1 cellular context compared by ENCODE assay signal in the genomic region with DNA sequence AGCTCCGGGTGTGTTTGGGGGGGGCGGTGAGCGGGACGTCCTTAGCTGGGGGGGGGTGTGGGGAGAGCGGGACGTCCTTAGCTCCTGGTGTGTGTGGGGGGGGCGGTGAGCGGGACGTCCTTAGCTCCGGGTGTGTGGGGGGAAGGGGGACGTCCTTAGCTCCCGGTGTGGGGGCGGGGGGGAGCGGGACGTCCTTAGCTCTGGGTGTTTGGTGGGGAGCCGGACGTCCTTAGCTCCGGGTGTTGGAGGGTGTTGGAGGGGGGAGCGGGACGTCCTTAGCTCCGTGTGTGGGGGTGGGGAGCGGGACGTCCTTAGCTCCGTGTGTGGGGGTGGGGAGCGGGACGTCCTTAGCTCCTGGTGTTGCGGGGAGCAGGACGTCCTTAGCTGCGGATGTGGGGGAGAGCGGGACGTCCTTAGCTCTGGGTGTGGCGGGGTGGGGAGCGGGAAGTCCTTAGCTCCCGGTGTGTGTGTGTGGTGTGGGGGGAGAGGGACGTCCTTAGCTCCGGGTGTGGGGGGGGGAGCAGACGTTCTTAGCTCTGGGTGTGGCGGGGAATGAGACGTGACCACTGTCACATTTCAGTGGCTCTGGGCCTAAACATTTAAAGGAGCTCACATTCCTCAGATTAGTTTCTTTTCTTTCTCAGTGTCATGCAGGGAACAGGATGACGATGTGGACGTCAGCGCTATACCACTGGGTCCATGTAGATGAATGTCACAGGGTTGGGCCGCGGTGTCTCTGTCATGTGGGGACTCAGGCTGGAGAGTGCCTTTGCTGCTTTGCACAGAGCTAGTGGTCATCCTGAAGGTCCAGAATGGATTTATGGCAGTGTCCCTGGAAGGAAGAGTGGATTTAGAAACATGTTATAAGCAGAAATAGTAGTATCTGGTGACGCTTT.
TF ChIP-seq lines count a peak whose summit lies in the region.

No MANE protein-coding gene starts in this region.

TF ChIP-seq in K562, 482 proteins besides CTCF, POLR2A, EP300 and RAD21 (continued from another document and continues in another):
- TF ChIP-seq, protein P1, sequence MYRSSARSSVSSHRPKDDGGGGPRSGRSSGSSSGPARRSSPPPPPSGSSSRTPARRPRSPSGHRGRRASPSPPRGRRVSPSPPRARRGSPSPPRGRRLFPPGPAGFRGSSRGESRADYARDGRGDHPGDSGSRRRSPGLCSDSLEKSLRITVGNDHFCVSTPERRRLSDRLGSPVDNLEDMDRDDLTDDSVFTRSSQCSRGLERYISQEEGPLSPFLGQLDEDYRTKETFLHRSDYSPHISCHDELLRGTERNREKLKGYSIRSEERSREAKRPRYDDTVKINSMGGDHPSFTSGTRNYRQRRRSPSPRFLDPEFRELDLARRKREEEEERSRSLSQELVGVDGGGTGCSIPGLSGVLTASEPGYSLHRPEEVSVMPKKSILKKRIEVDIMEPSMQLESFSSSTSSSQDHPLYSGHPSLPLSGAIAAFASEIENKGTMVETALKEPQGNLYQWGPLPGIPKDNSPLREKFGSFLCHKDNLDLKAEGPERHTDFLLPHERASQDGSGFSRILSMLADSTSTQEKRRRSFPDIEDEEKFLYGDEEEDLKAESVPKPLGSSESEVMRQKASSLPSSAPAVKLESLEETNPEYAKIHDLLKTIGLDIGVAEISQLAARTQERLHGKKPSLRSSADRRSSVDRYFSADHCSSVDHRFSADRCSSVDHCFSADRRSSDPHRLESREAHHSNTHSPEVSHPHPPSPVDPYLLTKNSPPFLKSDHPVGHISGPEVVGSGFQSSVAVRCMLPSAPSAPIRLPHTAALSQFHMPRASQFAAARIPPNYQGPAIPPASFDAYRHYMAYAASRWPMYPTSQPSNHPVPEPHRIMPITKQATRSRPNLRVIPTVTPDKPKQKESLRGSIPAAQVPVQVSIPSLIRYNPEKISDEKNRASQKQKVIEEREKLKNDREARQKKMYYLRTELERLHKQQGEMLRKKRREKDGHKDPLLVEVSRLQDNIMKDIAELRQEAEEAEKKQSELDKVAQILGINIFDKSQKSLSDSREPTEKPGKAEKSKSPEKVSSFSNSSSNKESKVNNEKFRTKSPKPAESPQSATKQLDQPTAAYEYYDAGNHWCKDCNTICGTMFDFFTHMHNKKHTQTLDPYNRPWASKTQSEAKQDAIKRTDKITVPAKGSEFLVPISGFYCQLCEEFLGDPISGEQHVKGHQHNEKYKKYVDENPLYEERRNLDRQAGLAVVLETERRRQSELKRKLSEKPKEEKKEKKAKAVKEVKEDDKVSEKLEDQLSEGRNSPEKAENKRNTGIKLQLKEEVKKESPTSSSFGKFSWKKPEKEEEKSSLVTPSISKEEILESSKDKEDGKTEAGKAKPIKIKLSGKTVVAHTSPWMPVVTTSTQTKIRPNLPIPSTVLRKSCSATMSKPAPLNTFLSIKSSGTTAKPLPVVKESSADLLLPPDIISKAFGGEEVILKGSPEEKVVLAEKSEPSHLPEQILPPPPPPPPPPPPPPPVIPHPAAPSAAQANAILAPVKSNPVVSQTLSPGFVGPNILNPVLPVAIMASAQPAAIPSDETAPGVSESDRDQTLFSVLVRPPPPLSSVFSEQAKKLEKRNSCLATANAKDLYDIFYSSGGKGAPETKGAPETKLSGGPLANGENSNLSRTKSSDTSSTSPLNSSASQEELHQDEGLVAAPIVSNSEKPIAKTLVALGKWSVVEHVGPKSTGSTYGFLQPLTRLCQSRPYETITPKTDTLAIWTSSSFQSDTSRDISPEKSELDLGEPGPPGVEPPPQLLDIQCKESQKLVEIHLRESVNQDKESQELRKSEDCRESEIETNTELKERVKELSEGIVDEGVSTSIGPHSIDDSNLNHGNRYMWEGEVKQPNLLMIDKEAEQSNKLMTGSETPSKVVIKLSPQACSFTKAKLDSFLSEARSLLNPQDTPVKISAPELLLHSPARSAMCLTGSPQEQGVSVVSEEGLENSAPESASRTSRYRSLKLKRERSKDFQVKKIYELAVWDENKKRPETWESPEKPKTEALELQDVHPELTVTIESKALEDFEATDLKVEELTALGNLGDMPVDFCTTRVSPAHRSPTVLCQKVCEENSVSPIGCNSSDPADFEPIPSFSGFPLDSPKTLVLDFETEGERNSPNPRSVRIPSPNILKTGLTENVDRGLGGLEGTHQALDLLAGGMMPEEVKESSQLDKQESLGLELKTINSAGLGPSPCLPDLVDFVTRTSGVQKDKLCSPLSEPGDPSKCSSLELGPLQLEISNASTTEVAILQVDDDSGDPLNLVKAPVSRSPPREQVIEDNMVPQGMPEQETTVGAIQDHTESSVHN (IDR thresholded peaks at IDR 0.05; ENCODE audit: borderline replicate concordance in 1 of 2, low read depth in 1 of 2), result peak in 1 of 2 experiments; percentile 93; a peak in 2 of 4 replicates
- TF ChIP-seq ZNF41 (CRISPR knock-in tag; conservative IDR thresholded peaks at IDR 0.05) (no peak), KDM5B (IDR thresholded peaks at IDR 0.05; ENCODE audit: insufficient replicate concordance, low read depth, low read length) (peak; percentile 62), GATA2 (CRISPR knock-in tag; IDR thresholded peaks at IDR 0.05) (no peak), BMI1 (IDR thresholded peaks at IDR 0.05; ENCODE audit: low read length) (no peak), TAF7 (tag; IDR thresholded peaks at IDR 0.05) (no peak; the same call in 1 of the 2 replicates), ZNF239 (CRISPR knock-in tag; IDR thresholded peaks at IDR 0.05) (no peak; the same call in 1 of the 2 replicates), ZNF253 (CRISPR knock-in tag; conservative IDR thresholded peaks at IDR 0.05) (no peak), ARID1B (IDR thresholded peaks at IDR 0.05) (peak; percentile 80), PHB2 (IDR thresholded peaks at IDR 0.05; ENCODE audit: low read depth) (peak; percentile 57; the same call in 1 of the 2 replicates), RCOR1 (IDR thresholded peaks at IDR 0.05; ENCODE audit: borderline replicate concordance in 1 of 2, low read depth in 2 of 2, low read length in 2 of 2) (peak in 1 of 2 experiments; percentile 61; a peak in 1 of 4 replicates), HDAC6 (IDR thresholded peaks at IDR 0.05; ENCODE audit: low read depth, low read length) (no peak), IRF1 (CRISPR knock-in tag; IDR thresholded peaks at IDR 0.05; ENCODE audit: borderline replicate concordance) (no peak), PRPF4 (IDR thresholded peaks at IDR 0.05; ENCODE audit: insufficient read depth, low read depth, low read length, poor library complexity, severe bottlenecking) (no peak), RBBP5 (IDR thresholded peaks at IDR 0.05; ENCODE audit: borderline replicate concordance, insufficient read depth, low read length, poor library complexity, severe bottlenecking) (peak; percentile 76), ZNF274 (IDR thresholded peaks at IDR 0.05; ENCODE audit: borderline replicate concordance, low read depth, low read length) (no peak), BRD9 (IDR thresholded peaks at IDR 0.05; ENCODE audit: low read depth, partially characterized antibody) (peak; percentile 89), SPI1 (IDR thresholded peaks at IDR 0.05; ENCODE audit: borderline replicate concordance, low read depth, low read length) (peak; percentile 26; the same call in 1 of the 2 replicates), KDM4B (IDR thresholded peaks at IDR 0.05; ENCODE audit: borderline replicate concordance in 2 of 2, low read depth in 1 of 2) (peak in 1 of 2 experiments; percentile 92; a peak in 2 of 4 replicates), NEUROD1 (IDR thresholded peaks at IDR 0.05; ENCODE audit: borderline replicate concordance, low read depth, low read length, partially characterized antibody) (peak; percentile 76), CREB1 (IDR thresholded peaks at IDR 0.05) (peak; percentile 68), CREB1 (CRISPR knock-in tag; IDR thresholded peaks at IDR 0.05) (peak; percentile 83), ETS2 (tag; IDR thresholded peaks at IDR 0.05; ENCODE audit: borderline replicate concordance, poor library complexity, severe bottlenecking) (no peak), MTA3 (IDR thresholded peaks at IDR 0.05; ENCODE audit: borderline replicate concordance) (peak; percentile 80; the same call in 1 of the 2 replicates), PCBP2 (IDR thresholded peaks at IDR 0.05; ENCODE audit: low read depth, low read length, poor library complexity, severe bottlenecking) (no peak), AFF4 (CRISPR knock-in tag; IDR thresholded peaks at IDR 0.05) (no peak), NUFIP1 (IDR thresholded peaks at IDR 0.05; ENCODE audit: partially characterized antibody) (no peak), NFATC3 (IDR thresholded peaks at IDR 0.05) (no peak), GMEB1 (CRISPR knock-in tag; IDR thresholded peaks at IDR 0.05) (peak; percentile 67), ZC3H8 (IDR thresholded peaks at IDR 0.05) (no peak), NRF1 (conservative IDR thresholded peaks at IDR 0.05 in 1 of 2, IDR thresholded peaks at IDR 0.05 in 1 of 2) (peak; percentile 43)
- TF ChIP-seq, protein P2, sequence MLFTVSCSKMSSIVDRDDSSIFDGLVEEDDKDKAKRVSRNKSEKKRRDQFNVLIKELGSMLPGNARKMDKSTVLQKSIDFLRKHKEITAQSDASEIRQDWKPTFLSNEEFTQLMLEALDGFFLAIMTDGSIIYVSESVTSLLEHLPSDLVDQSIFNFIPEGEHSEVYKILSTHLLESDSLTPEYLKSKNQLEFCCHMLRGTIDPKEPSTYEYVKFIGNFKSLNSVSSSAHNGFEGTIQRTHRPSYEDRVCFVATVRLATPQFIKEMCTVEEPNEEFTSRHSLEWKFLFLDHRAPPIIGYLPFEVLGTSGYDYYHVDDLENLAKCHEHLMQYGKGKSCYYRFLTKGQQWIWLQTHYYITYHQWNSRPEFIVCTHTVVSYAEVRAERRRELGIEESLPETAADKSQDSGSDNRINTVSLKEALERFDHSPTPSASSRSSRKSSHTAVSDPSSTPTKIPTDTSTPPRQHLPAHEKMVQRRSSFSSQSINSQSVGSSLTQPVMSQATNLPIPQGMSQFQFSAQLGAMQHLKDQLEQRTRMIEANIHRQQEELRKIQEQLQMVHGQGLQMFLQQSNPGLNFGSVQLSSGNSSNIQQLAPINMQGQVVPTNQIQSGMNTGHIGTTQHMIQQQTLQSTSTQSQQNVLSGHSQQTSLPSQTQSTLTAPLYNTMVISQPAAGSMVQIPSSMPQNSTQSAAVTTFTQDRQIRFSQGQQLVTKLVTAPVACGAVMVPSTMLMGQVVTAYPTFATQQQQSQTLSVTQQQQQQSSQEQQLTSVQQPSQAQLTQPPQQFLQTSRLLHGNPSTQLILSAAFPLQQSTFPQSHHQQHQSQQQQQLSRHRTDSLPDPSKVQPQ (CRISPR knock-in tag; IDR thresholded peaks at IDR 0.05; ENCODE audit: borderline replicate concordance), result no peak
- TF ChIP-seq, protein P3, sequence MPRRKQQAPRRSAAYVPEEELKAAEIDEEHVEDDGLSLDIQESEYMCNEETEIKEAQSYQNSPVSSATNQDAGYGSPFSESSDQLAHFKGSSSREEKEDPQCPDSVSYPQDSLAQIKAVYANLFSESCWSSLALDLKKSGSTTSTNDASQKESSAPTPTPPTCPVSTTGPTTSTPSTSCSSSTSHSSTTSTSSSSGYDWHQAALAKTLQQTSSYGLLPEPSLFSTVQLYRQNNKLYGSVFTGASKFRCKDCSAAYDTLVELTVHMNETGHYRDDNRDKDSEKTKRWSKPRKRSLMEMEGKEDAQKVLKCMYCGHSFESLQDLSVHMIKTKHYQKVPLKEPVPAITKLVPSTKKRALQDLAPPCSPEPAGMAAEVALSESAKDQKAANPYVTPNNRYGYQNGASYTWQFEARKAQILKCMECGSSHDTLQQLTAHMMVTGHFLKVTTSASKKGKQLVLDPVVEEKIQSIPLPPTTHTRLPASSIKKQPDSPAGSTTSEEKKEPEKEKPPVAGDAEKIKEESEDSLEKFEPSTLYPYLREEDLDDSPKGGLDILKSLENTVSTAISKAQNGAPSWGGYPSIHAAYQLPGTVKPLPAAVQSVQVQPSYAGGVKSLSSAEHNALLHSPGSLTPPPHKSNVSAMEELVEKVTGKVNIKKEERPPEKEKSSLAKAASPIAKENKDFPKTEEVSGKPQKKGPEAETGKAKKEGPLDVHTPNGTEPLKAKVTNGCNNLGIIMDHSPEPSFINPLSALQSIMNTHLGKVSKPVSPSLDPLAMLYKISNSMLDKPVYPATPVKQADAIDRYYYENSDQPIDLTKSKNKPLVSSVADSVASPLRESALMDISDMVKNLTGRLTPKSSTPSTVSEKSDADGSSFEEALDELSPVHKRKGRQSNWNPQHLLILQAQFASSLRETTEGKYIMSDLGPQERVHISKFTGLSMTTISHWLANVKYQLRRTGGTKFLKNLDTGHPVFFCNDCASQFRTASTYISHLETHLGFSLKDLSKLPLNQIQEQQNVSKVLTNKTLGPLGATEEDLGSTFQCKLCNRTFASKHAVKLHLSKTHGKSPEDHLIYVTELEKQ (CRISPR knock-in tag; IDR thresholded peaks at IDR 0.05), result no peak
